Comparison of ENCODE assay signal across 8 cellular contexts in the genomic region with DNA sequence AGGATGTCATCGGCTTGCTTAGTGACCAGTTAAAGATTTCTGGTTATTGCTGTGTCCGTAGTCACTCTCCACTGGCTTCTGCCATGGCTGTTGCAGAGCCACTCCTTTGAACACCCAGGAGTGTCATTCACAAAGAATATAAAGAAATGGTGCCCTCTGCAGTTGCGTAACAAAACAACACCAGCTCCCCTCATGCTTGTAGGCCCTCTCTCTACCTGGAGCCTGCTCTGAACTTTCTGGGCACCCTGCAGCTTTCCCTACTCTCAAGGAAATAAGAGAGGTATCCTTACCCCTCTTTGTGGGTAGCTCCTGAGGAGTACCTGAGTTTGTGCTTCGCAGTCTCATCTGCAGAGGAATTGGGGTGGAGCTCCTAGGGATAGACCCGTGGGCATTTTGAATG.
A peak's percentile ranks its signal among the peaks of the same experiment; 100 is the strongest.
DNase-seq lines count a peak whose midpoint lies in the region; ATAC-seq and TF ChIP-seq lines count a peak whose summit lies in the region.

No MANE protein-coding gene starts in this region.

- no peak overlapping the region for H3K4me3 Mint-ChIP-seq in progenitor cell of endocrine pancreas (ENCODE audit: low read depth)

- no peak overlapping the region for H3K27ac Mint-ChIP-seq in progenitor cell of endocrine pancreas

- DNase-seq in NCI-H2171 treated with DMSO at 0.1 percent for 48 hours (lab: John Stamatoyannopoulos, UW): peak; percentile 47
- DNase-seq in NCI-H2171 (lab: John Stamatoyannopoulos, UW): no peak
- DNase-seq in NCI-H1694 (lab: John Stamatoyannopoulos, UW): peak; percentile 47
- no peak for DNase-seq in astrocyte of the spinal cord (ENCODE audit: low read depth, low spot score)
- no peak for DNase-seq in progenitor cell of endocrine pancreas (ENCODE audit: low spot score, unreplicated experiment)
- no peak for DNase-seq in stimulated activated naive CD4-positive, alpha-beta T cell treated with Interleukin-2 at 50 U/mL for 16 hours (lab: John Stamatoyannopoulos, UW)
- no peak for DNase-seq in SKM-1 (lab: John Stamatoyannopoulos, UW; ENCODE audit: unreplicated experiment)

- no peaks in the 10 kb centered on the region for H3K36me3 Mint-ChIP-seq in progenitor cell of endocrine pancreas (ENCODE audit: insufficient read depth)

- ATAC-seq in HG03095 (IDR thresholded peaks at IDR 0.05; ENCODE audit: unreplicated experiment): no peak

- in situ Hi-C loops in astrocyte of the spinal cord (cut with HindIII; ENCODE audit: low sequenced_read_pairs): no loop called here

- no peaks in the 10 kb centered on the region for H3K4me1 Mint-ChIP-seq in progenitor cell of endocrine pancreas (ENCODE audit: low read depth)

- H3K9me3 Mint-ChIP-seq in progenitor cell of endocrine pancreas (ENCODE audit: low read depth): no peaks in the 10 kb centered on the region

- TF ChIP-seq CTCF in astrocyte of the spinal cord (IDR thresholded peaks at IDR 0.05; ENCODE audit: low read depth, low read length) (peak; percentile 21), progenitor cell of endocrine pancreas (IDR thresholded peaks at IDR 0.05; ENCODE audit: unreplicated experiment) (peak; percentile 49)

- H3K27me3 Mint-ChIP-seq in progenitor cell of endocrine pancreas: no peaks in the 10 kb centered on the region

- H3K4me3 ChIP-seq in astrocyte of the spinal cord (ENCODE audit: low read depth, low read length): no peak overlapping the region

Comparison
In these comparisons a context has a peak if more than half of its experiments do, and no peak if none do; other contexts are left out.
1. DNase-seq: peak in NCI-H2171 treated with DMSO at 0.1 percent for 48 hours (single experiment) and NCI-H1694 (single experiment); none in NCI-H2171 (single experiment), astrocyte of the spinal cord (single experiment), progenitor cell of endocrine pancreas (single experiment), stimulated activated naive CD4-positive, alpha-beta T cell treated with Interleukin-2 at 50 U/mL for 16 hours (single experiment) and SKM-1 (single experiment).